ENCODE assay signal across 17 cellular contexts in genomic region chr17:75063626-75064025, GRCh38. TPM values are rescaled to one million over a fixed set of nuclear protein-coding genes. Genes with fewer than 3 reads are reported as not detected.
DNase-seq lines count a peak whose midpoint lies in the region; ATAC-seq, FAIRE-seq and TF ChIP-seq lines count a peak whose summit lies in the region.
"Had no signal": no experiment of that assay in that cellular context is flagged by ENCODE, and none has a peak within 500 bp of the region (broad histone marks: within the 10 kb centered on the region; RNA-seq: fewer than 3 reads in every experiment).

No MANE protein-coding gene starts in this region.

- H3K4me1 ChIP-seq in HepG2 (ENCODE audit: insufficient read depth, low read length) (0 out of 2 replicates have a peak, but pooled peaks cover 6% of the 10 kb centered on the region), right lobe of liver (peaks cover 0 to 14% (median 0%) of the 10 kb centered on the region in 4 donors), HCT116 (ENCODE audit: control insufficient read depth in 1 of 2, insufficient read depth in 2 of 2, low read length in 2 of 2) (no peaks in the 10 kb centered on the region), A673 (ENCODE audit: insufficient read depth, low read length, poor library complexity, severe bottlenecking) (no peaks in the 10 kb centered on the region)

- H3K4me3 ChIP-seq in HepG2 (replicated peaks in 1 of 3; ENCODE audit: insufficient read depth in 1 of 3, low read depth in 2 of 3, low read length in 3 of 3) = no peak overlapping the region
- H3K4me3 ChIP-seq in right lobe of liver = no peak overlapping the region
- H3K4me3 ChIP-seq in HCT116 (replicated peaks in 1 of 2; ENCODE audit: low read depth in 1 of 2, low read length in 2 of 2) = no peak overlapping the region
- no peak overlapping the region for H3K4me3 ChIP-seq in A673 (ENCODE audit: low read depth, low read length, poor library complexity, severe bottlenecking)

- RAD21 ChIA-PET in HCT116 (lab: Charles Lee; ENCODE audit: low non-redundant PET in 1 of 2, low total read pairs in 2 of 2, uncharacterized antibody in 2 of 2, unreplicated experiment in 2 of 2) = no interaction called here

- H3K9ac ChIP-seq in HepG2 (ENCODE audit: insufficient read depth, low read depth, low read length) = no peak overlapping the region
- H3K9ac ChIP-seq in HCT116 (ENCODE audit: low read length) = no peak overlapping the region

- WGBS in HepG2 (ENCODE audit: low lambda C conversion rate) = 80% methylated on average over 3 of the region's 3 CpGs
- no CpG with 5 or more reads among the region's 3 CpGs for WGBS in right lobe of liver (ENCODE audit: insufficient coverage, low coverage, low lambda C conversion rate, missing lambda C conversion rate)

- intact Hi-C loops in HepG2 (cut with micrococcal nuclease; ENCODE audit: unreplicated experiment) (no loop called here), right lobe of liver (cut with DNase I) (loop anchor here in 1 of 2 donors (10.0 kb wide), 1 partner anchor 51 kb away; no protein-coding TSS in a partner anchor), HCT116 (cut with micrococcal nuclease) (no loop called here), Right ventricle myocardium superior (cut with DNase I) (no loop called here), A673 (cut with micrococcal nuclease; ENCODE audit: unreplicated experiment) (no loop called here)

- no peaks in the 10 kb centered on the region for H3K27me3 ChIP-seq in HepG2 (ENCODE audit: control insufficient read depth in 1 of 2, insufficient read depth in 2 of 2, low read length in 2 of 2)
- no peaks in the 10 kb centered on the region for H3K27me3 ChIP-seq in right lobe of liver
- no peaks in the 10 kb centered on the region for H3K27me3 ChIP-seq in HCT116 (ENCODE audit: insufficient read depth, low read length)
- no peaks in the 10 kb centered on the region for H3K27me3 ChIP-seq in A673 (replicated peaks; ENCODE audit: insufficient read depth, low read depth, low read length, poor library complexity)

- TF ChIP-seq POLR2A in HepG2 (IDR thresholded peaks at IDR 0.05; ENCODE audit: insufficient read depth in 1 of 2, low read depth in 2 of 2, low read length in 2 of 2) = no peak
- TF ChIP-seq POLR2A in right lobe of liver (IDR thresholded peaks at IDR 0.05) = no peak
- TF ChIP-seq POLR2A in HCT116 (IDR thresholded peaks at IDR 0.05; ENCODE audit: borderline replicate concordance, extremely low read depth, insufficient read depth, insufficient read length) = no peak

- no peaks in the 10 kb centered on the region for H4K20me1 ChIP-seq in HepG2 (ENCODE audit: insufficient read depth, low read length)
- no peaks in the 10 kb centered on the region for H4K20me1 ChIP-seq in HCT116 (ENCODE audit: insufficient read depth)

- FAIRE-seq in HepG2 (lab: Jason Lieb, UNC) = no peak
- FAIRE-seq: GM12892 had no signal

- peak overlapping the region; percentile 46 for H3K27ac Mint-ChIP-seq in activated T-helper 17 cell treated with anti-CD3 and anti-CD28 coated beads, Interleukin-2, amount 50 U/mL, for 72 hours
- H3K27ac Mint-ChIP-seq in stimulated activated effector memory CD8-positive, alpha-beta T cell treated with anti-CD3 and anti-CD28 coated beads, Interleukin-12 subunit alpha, Interleukin-12 subunit beta, amount 100 ng/mL, for 72 hours = peak overlapping the region; percentile 90

- H2AFZ ChIP-seq in HepG2 (ENCODE audit: low read length) = no peak overlapping the region
- H2AFZ ChIP-seq in HCT116 (ENCODE audit: low read depth, low read length, poor library complexity, severe bottlenecking) = no peak overlapping the region

- peaks cover 19% of the 10 kb centered on the region for H3K4me1 Mint-ChIP-seq in activated T-helper 17 cell treated with anti-CD3 and anti-CD28 coated beads, Interleukin-2, amount 50 U/mL, for 72 hours
- peaks cover 32% of the 10 kb centered on the region for H3K4me1 Mint-ChIP-seq in stimulated activated effector memory CD8-positive, alpha-beta T cell treated with anti-CD3 and anti-CD28 coated beads, Interleukin-12 subunit alpha, Interleukin-12 subunit beta, amount 100 ng/mL, for 72 hours

- H3K27me3 Mint-ChIP-seq in activated T-helper 17 cell treated with anti-CD3 and anti-CD28 coated beads, Interleukin-2, amount 50 U/mL, for 72 hours = no peaks in the 10 kb centered on the region
- H3K27me3 Mint-ChIP-seq: CD8-positive, alpha-beta memory T cell had no signal

- in situ Hi-C loops in HepG2 (cut with HindIII; ENCODE audit: extremely low pct_ligation_motif_present, low pct_unique_long_range_greater_than_20kb) = no loop called here

- H3K9me3 ChIP-seq in HepG2 (ENCODE audit: low read length) (no peaks in the 10 kb centered on the region), right lobe of liver (no peaks in the 10 kb centered on the region), HCT116 (ENCODE audit: control insufficient read depth in 1 of 2, insufficient read depth in 1 of 2, low read depth in 1 of 2, low read length in 2 of 2) (no peaks in the 10 kb centered on the region), A673 (ENCODE audit: low read depth, low read length, poor library complexity, severe bottlenecking) (no peaks in the 10 kb centered on the region)

- H3K9me2 ChIP-seq in HCT116 (ENCODE audit: insufficient read depth) = no peaks in the 10 kb centered on the region

- no peak overlapping the region for H3K4me3 Mint-ChIP-seq in activated T-helper 17 cell treated with anti-CD3 and anti-CD28 coated beads, Interleukin-2, amount 50 U/mL, for 72 hours
- H3K4me3 Mint-ChIP-seq in stimulated activated effector memory CD8-positive, alpha-beta T cell treated with anti-CD3 and anti-CD28 coated beads, Interleukin-12 subunit alpha, Interleukin-12 subunit beta, amount 100 ng/mL, for 72 hours = no peak overlapping the region
- H3K4me3 Mint-ChIP-seq: CD14-positive monocyte; CD8-positive, alpha-beta memory T cell had no signal

- TF ChIP-seq CTCF in HepG2 (CRISPR knock-in tag; IDR thresholded peaks at IDR 0.05) (no peak), right lobe of liver (IDR thresholded peaks at IDR 0.05) (no peak), HCT116 (IDR thresholded peaks at IDR 0.05 in 2 of 3, conservative IDR thresholded peaks at IDR 0.05 in 1 of 3; ENCODE audit: borderline replicate concordance in 1 of 3, insufficient read depth in 1 of 3, low read depth in 2 of 3, low read length in 2 of 3) (peak in 1 of 3 experiments; percentile 25; a peak in 1 of 6 replicates), A673 (conservative IDR thresholded peaks at IDR 0.05; ENCODE audit: low read depth, low read length) (no peak)

- H3K4me2 ChIP-seq in HepG2 (ENCODE audit: low read depth, low read length) (no peak overlapping the region), HCT116 (ENCODE audit: low read length) (no peak overlapping the region)

- BruUV-seq in HepG2 (replicated peaks; lab: Mats Ljungman, UMichigan) = no TSS peak
- BruUV-seq in HCT116 (replicated peaks; lab: Mats Ljungman, UMichigan) = no TSS peak
- no TSS peak for BruUV-seq in A673 (replicated peaks; lab: Mats Ljungman, UMichigan)

- CTCF ChIA-PET in HepG2 (lab: Yijun Ruan, JAX; ENCODE audit: low intra/inter-chr PET ratio, low total read pairs) (no interaction called here), HCT116 (lab: Charles Lee) (no interaction called here), A673 (lab: Charles Lee) (no interaction called here)

- TF ChIP-seq EP300 in HepG2 (IDR thresholded peaks at IDR 0.05; ENCODE audit: low read depth in 2 of 2, low read length in 2 of 2) (no peak), HepG2 (CRISPR knock-in tag; IDR thresholded peaks at IDR 0.05; ENCODE audit: borderline replicate concordance) (no peak)

- H3K79me2 ChIP-seq in HepG2 (ENCODE audit: insufficient read depth, low read length) = no peaks in the 10 kb centered on the region
- no peaks in the 10 kb centered on the region for H3K79me2 ChIP-seq in HCT116 (ENCODE audit: insufficient read depth, low read length)

- H3K36me3 ChIP-seq in HepG2 (replicated peaks in 1 of 2; ENCODE audit: control insufficient read depth in 1 of 2, insufficient read depth in 2 of 2, low read length in 2 of 2) (peaks cover 25 to 53% of the 10 kb centered on the region in 2 experiments), right lobe of liver (peaks cover 0 to 23% (median 12%) of the 10 kb centered on the region in 4 donors), HCT116 (ENCODE audit: control insufficient read depth in 1 of 2, insufficient read depth in 2 of 2, low read length in 2 of 2) (peaks cover 24 to 41% of the 10 kb centered on the region in 2 experiments; a peak in 3 of 4 replicates), A673 (ENCODE audit: insufficient read depth, low read length, poor library complexity, severe bottlenecking) (peaks cover 35% of the 10 kb centered on the region)

- ATAC-seq in HepG2 = peak; percentile 15; the same call in 1 of the 3 replicates
- ATAC-seq in right lobe of liver = no peak
- peak; percentile 46; the same call in 1 of the 2 replicates for ATAC-seq in HCT116
- ATAC-seq in activated T-helper 17 cell treated with anti-CD3 and anti-CD28 coated beads, Interleukin-2, amount 50 U/mL, for 72 hours (replicated peaks) = no peak
- ATAC-seq in stimulated activated effector memory CD8-positive, alpha-beta T cell treated with anti-CD3 and anti-CD28 coated beads, Interleukin-12 subunit alpha, Interleukin-12 subunit beta, amount 100 ng/mL, for 72 hours = no peak
- no peak for ATAC-seq in Right ventricle myocardium superior (ENCODE audit: poor library complexity)
- ATAC-seq in esophagus mucosa = no peak

- DNase-seq in HepG2 (ENCODE audit: low spot score) (no peak), right lobe of liver (no peak), HCT116 (ENCODE audit: low read depth, low spot score) (no peak), Right ventricle myocardium superior (no peak), A673 (ENCODE audit: low spot score) (no peak)
- DNase-seq in stimulated activated effector memory CD8-positive, alpha-beta T cell treated with anti-CD3 and anti-CD28 coated beads, Interleukin-12 subunit alpha, Interleukin-12 subunit beta, amount 100 ng/mL, for 72 hours (ENCODE audit: low spot score in 2 of 2) = no peak
- DNase-seq: 8988T; CD8-positive, alpha-beta memory T cell; DMS53; IMR-90; KBM-7 had no signal

- no peaks in the 10 kb centered on the region for H3K9me3 Mint-ChIP-seq in activated T-helper 17 cell treated with anti-CD3 and anti-CD28 coated beads, Interleukin-2, amount 50 U/mL, for 72 hours
- no peaks in the 10 kb centered on the region for H3K9me3 Mint-ChIP-seq in stimulated activated effector memory CD8-positive, alpha-beta T cell treated with anti-CD3 and anti-CD28 coated beads, Interleukin-12 subunit alpha, Interleukin-12 subunit beta, amount 100 ng/mL, for 72 hours
- H3K9me3 Mint-ChIP-seq: CD14-positive monocyte; CD8-positive, alpha-beta memory T cell had no signal

- H3K36me3 Mint-ChIP-seq in activated T-helper 17 cell treated with anti-CD3 and anti-CD28 coated beads, Interleukin-2, amount 50 U/mL, for 72 hours (ENCODE audit: low read depth) = peaks cover 70% of the 10 kb centered on the region
- H3K36me3 Mint-ChIP-seq in stimulated activated effector memory CD8-positive, alpha-beta T cell treated with anti-CD3 and anti-CD28 coated beads, Interleukin-12 subunit alpha, Interleukin-12 subunit beta, amount 100 ng/mL, for 72 hours = peaks cover 63% of the 10 kb centered on the region

- POLR2A ChIA-PET in HepG2 (lab: Yijun Ruan, JAX) = interaction anchor here (0.9 to 1.2 kb wide), 3 partner anchors 14 to 31 kb away, joined by 3 read pairs; no protein-coding TSS in a partner anchor
- POLR2A ChIA-PET in HCT116 (lab: Charles Lee) = interaction anchor here (1.1 to 1.2 kb wide), 2 partner anchors 24 to 60 kb away, joined by 3 to 5 read pairs; partner anchors contain the start of gene SLC16A5
- POLR2A ChIA-PET in A673 (lab: Charles Lee; ENCODE audit: low non-redundant PET) = no interaction called here

- H3K27ac ChIP-seq in HepG2 (ENCODE audit: extremely low read length, insufficient read depth, low read length) = no peak overlapping the region
- no peak overlapping the region for H3K27ac ChIP-seq in right lobe of liver
- no peak overlapping the region for H3K27ac ChIP-seq in HCT116 (ENCODE audit: low read depth, low read length)
- no peak overlapping the region for H3K27ac ChIP-seq in A673 (ENCODE audit: low read depth, low read length, poor library complexity, severe bottlenecking)
- H3K27ac ChIP-seq: HL-60 had no signal

- TF ChIP-seq RAD21 in HepG2 (CRISPR knock-in tag; IDR thresholded peaks at IDR 0.05) (no peak), HCT116 (IDR thresholded peaks at IDR 0.05; ENCODE audit: low read depth) (no peak)

RNA-seq across cellular contexts. Expression of gene KCTD2, which starts 16.6 kb away (rescaled TPM):
- 27.5 and 28.3 TPM in 2 replicates for total RNA-seq in HepG2 (2016; rRNA removed; fragmentation: Illumina TruSeq; extraction: Trizol)
- total RNA-seq in HepG2 (2016; cell fraction: cytosol; rRNA removed; fragmentation: Illumina TruSeq; extraction: Trizol; ENCODE audit: low read depth) = 3.8 and 5.6 TPM in 2 replicates
- 24.3 and 26.6 TPM in 2 replicates for total RNA-seq in HepG2 (2016; cell fraction: insoluble cytoplasmic fraction; rRNA removed; fragmentation: Illumina TruSeq; extraction: Trizol)
- total RNA-seq in HepG2 (2016; cell fraction: membrane; rRNA removed; fragmentation: Illumina TruSeq; extraction: Trizol) = 15.3 and 15.8 TPM in 2 replicates
- total RNA-seq in HepG2 (2016; cell fraction: nucleus; rRNA removed; fragmentation: Illumina TruSeq; extraction: Trizol) = 16.1 TPM in 2 replicates
- 32.6 and 35.2 TPM in 2 replicates for polyA plus RNA-seq in HepG2 (2011; rRNA removed)
- 26.2 and 29.9 TPM in 2 replicates for polyA plus RNA-seq in HepG2 (2011; cell fraction: cytosol; rRNA removed)
- polyA plus RNA-seq in HepG2 (2011; cell fraction: nucleus; rRNA removed) = 26.6 and 29.2 TPM in 2 replicates
- 15.9 and 21.3 TPM in 2 replicates for polyA plus RNA-seq in HepG2 (2012)
- 2.8 and 2.9 TPM in 2 replicates for polyA plus RNA-seq in HepG2 (2016; cell fraction: cytosol; fragmentation: Illumina TruSeq; extraction: Trizol; ENCODE audit: low read depth)
- polyA plus RNA-seq in HepG2 (2016; cell fraction: insoluble cytoplasmic fraction; fragmentation: Illumina TruSeq; extraction: Trizol; ENCODE audit: low read depth) = 23.4 and 28.3 TPM in 2 replicates
- 9.8 and 10.2 TPM in 2 replicates for polyA plus RNA-seq in HepG2 (2016; cell fraction: membrane; fragmentation: Illumina TruSeq; extraction: Trizol; ENCODE audit: low read depth)
- polyA plus RNA-seq in HepG2 (2016; cell fraction: nucleus; fragmentation: Illumina TruSeq; extraction: Trizol; ENCODE audit: insufficient read depth, low read depth) = 26.8 and 29.5 TPM in 2 replicates
- polyA minus RNA-seq in HepG2 (2011; rRNA and poly(A)+ RNA removed; ENCODE audit: low replicate concordance) = 25.3 and 27.5 TPM in 2 replicates
- polyA minus RNA-seq in HepG2 (2011; cell fraction: cytosol; rRNA and poly(A)+ RNA removed) = 11.1 and 12.5 TPM in 2 replicates
- 9.7 and 12.8 TPM in 2 replicates for polyA minus RNA-seq in HepG2 (2011; cell fraction: nucleus; rRNA and poly(A)+ RNA removed)
- 10 to 100 TPM in 1 of 6 experiments, 1 to 10 TPM in 5; 7.2 to 10.3 (median 8.1) TPM for total RNA-seq in right lobe of liver
- 23.3 TPM for total RNA-seq in HCT116 (2021; ENCODE audit: unreplicated experiment)
- polyA plus RNA-seq in HCT116 (2012) = 17.9 and 19.0 TPM in 2 replicates
- total RNA-seq in activated T-helper 17 cell treated with anti-CD3 and anti-CD28 coated beads, Interleukin-2, amount 50 U/mL, for 72 hours = 10 to 100 TPM; 21.3 to 22.1 TPM
- total RNA-seq in Right ventricle myocardium superior = 23.8 TPM
- total RNA-seq in A673 (2021) = 25.6 and 25.7 TPM in 2 replicates
- 13.2 TPM for total RNA-seq in esophagus mucosa

RNA-seq across cellular contexts. Expression of gene ATP5PD, which starts 16.9 kb away (rescaled TPM):
- 428 and 565 TPM in 2 replicates for total RNA-seq in HepG2 (2016; rRNA removed; fragmentation: Illumina TruSeq; extraction: Trizol)
- 145 and 147 TPM in 2 replicates for total RNA-seq in HepG2 (2016; cell fraction: cytosol; rRNA removed; fragmentation: Illumina TruSeq; extraction: Trizol; ENCODE audit: low read depth)
- 423 and 597 TPM in 2 replicates for total RNA-seq in HepG2 (2016; cell fraction: insoluble cytoplasmic fraction; rRNA removed; fragmentation: Illumina TruSeq; extraction: Trizol)
- 127 and 132 TPM in 2 replicates for total RNA-seq in HepG2 (2016; cell fraction: membrane; rRNA removed; fragmentation: Illumina TruSeq; extraction: Trizol)
- total RNA-seq in HepG2 (2016; cell fraction: nucleus; rRNA removed; fragmentation: Illumina TruSeq; extraction: Trizol) = 130 and 138 TPM in 2 replicates
- polyA plus RNA-seq in HepG2 (2011; rRNA removed) = 151 and 158 TPM in 2 replicates
- polyA plus RNA-seq in HepG2 (2011; cell fraction: cytosol; rRNA removed) = 234 and 269 TPM in 2 replicates
- polyA plus RNA-seq in HepG2 (2011; cell fraction: nucleus; rRNA removed) = 56.2 and 75.0 TPM in 2 replicates
- 326 and 491 TPM in 2 replicates for polyA plus RNA-seq in HepG2 (2012)
- polyA plus RNA-seq in HepG2 (2016; cell fraction: cytosol; fragmentation: Illumina TruSeq; extraction: Trizol; ENCODE audit: low read depth) = 154 and 165 TPM in 2 replicates
- polyA plus RNA-seq in HepG2 (2016; cell fraction: insoluble cytoplasmic fraction; fragmentation: Illumina TruSeq; extraction: Trizol; ENCODE audit: low read depth) = 570 and 628 TPM in 2 replicates
- 119 and 124 TPM in 2 replicates for polyA plus RNA-seq in HepG2 (2016; cell fraction: membrane; fragmentation: Illumina TruSeq; extraction: Trizol; ENCODE audit: low read depth)
- 239 and 245 TPM in 2 replicates for polyA plus RNA-seq in HepG2 (2016; cell fraction: nucleus; fragmentation: Illumina TruSeq; extraction: Trizol; ENCODE audit: insufficient read depth, low read depth)
- 144 and 283 TPM in 2 replicates for polyA minus RNA-seq in HepG2 (2011; rRNA and poly(A)+ RNA removed; ENCODE audit: low replicate concordance)
- polyA minus RNA-seq in HepG2 (2011; cell fraction: cytosol; rRNA and poly(A)+ RNA removed) = 85.5 and 89.1 TPM in 2 replicates
- 33.7 and 56.1 TPM in 2 replicates for polyA minus RNA-seq in HepG2 (2011; cell fraction: nucleus; rRNA and poly(A)+ RNA removed)
- total RNA-seq in right lobe of liver = 100 to 1,000 TPM; 145 to 262 (median 179) TPM
- total RNA-seq in HCT116 (2021; ENCODE audit: unreplicated experiment) = 407 TPM
- polyA plus RNA-seq in HCT116 (2012) = 326 and 476 TPM in 2 replicates
- total RNA-seq in activated T-helper 17 cell treated with anti-CD3 and anti-CD28 coated beads, Interleukin-2, amount 50 U/mL, for 72 hours = 100 to 1,000 TPM; 164 to 216 TPM
- total RNA-seq in Right ventricle myocardium superior = 832 TPM
- 291 and 311 TPM in 2 replicates for total RNA-seq in A673 (2021)
- total RNA-seq in esophagus mucosa = 314 TPM

RNA-seq across cellular contexts. Expression of gene SLC16A5, which starts 24.1 kb away (rescaled TPM):
- total RNA-seq in HepG2 (2016; rRNA removed; fragmentation: Illumina TruSeq; extraction: Trizol) (0.42 and 0.69 TPM in 2 replicates), right lobe of liver (1 to 10 TPM; 1.2 to 3.7 (median 1.7) TPM), HCT116 (2021; ENCODE audit: unreplicated experiment) (79.3 TPM), Right ventricle myocardium superior (6.5 TPM), A673 (2021) (0.80 and 3.1 TPM in 2 replicates), esophagus mucosa (13.9 TPM)
- 0.20 TPM in 1 of 2 replicates, not detected in the other for total RNA-seq in HepG2 (2016; cell fraction: cytosol; rRNA removed; fragmentation: Illumina TruSeq; extraction: Trizol; ENCODE audit: low read depth)
- total RNA-seq in HepG2 (2016; cell fraction: insoluble cytoplasmic fraction; rRNA removed; fragmentation: Illumina TruSeq; extraction: Trizol) = 0.18 and 0.41 TPM in 2 replicates
- 0.41 and 0.56 TPM in 2 replicates for total RNA-seq in HepG2 (2016; cell fraction: membrane; rRNA removed; fragmentation: Illumina TruSeq; extraction: Trizol)
- total RNA-seq in HepG2 (2016; cell fraction: nucleus; rRNA removed; fragmentation: Illumina TruSeq; extraction: Trizol) = 0.50 and 0.63 TPM in 2 replicates
- polyA plus RNA-seq in HepG2 (2011; rRNA removed) = 5.6 and 10.9 TPM in 2 replicates
- polyA plus RNA-seq in HepG2 (2011; cell fraction: cytosol; rRNA removed) = 5.4 and 6.9 TPM in 2 replicates
- 29.9 and 34.7 TPM in 2 replicates for polyA plus RNA-seq in HepG2 (2011; cell fraction: nucleus; rRNA removed)
- polyA plus RNA-seq in HepG2 (2012) = 2.2 and 2.9 TPM in 2 replicates
- 0.05 and 0.19 TPM in 2 replicates for polyA plus RNA-seq in HepG2 (2016; cell fraction: cytosol; fragmentation: Illumina TruSeq; extraction: Trizol; ENCODE audit: low read depth)
- polyA plus RNA-seq in HepG2 (2016; cell fraction: insoluble cytoplasmic fraction; fragmentation: Illumina TruSeq; extraction: Trizol; ENCODE audit: low read depth) = 0.27 and 0.41 TPM in 2 replicates
- 0.14 and 0.18 TPM in 2 replicates for polyA plus RNA-seq in HepG2 (2016; cell fraction: membrane; fragmentation: Illumina TruSeq; extraction: Trizol; ENCODE audit: low read depth)
- polyA plus RNA-seq in HepG2 (2016; cell fraction: nucleus; fragmentation: Illumina TruSeq; extraction: Trizol; ENCODE audit: insufficient read depth, low read depth) = 0.77 and 1.00 TPM in 2 replicates
- polyA minus RNA-seq in HepG2 (2011; rRNA and poly(A)+ RNA removed; ENCODE audit: low replicate concordance) = 20.1 and 31.6 TPM in 2 replicates
- 4.4 and 5.7 TPM in 2 replicates for polyA minus RNA-seq in HepG2 (2011; cell fraction: cytosol; rRNA and poly(A)+ RNA removed)
- 7.1 and 7.5 TPM in 2 replicates for polyA minus RNA-seq in HepG2 (2011; cell fraction: nucleus; rRNA and poly(A)+ RNA removed)
- 60.1 and 73.5 TPM in 2 replicates for polyA plus RNA-seq in HCT116 (2012)
- total RNA-seq in activated T-helper 17 cell treated with anti-CD3 and anti-CD28 coated beads, Interleukin-2, amount 50 U/mL, for 72 hours = 10 to 100 TPM in 1 of 2 donors, 1 to 10 TPM in 1; 5.4 to 14.6 TPM
- total RNA-seq: H4 had no signal

RNA-seq across cellular contexts. Expression of gene ARMC7, which starts 46.1 kb away (rescaled TPM):
- total RNA-seq in HepG2 (2016; rRNA removed; fragmentation: Illumina TruSeq; extraction: Trizol) = 4.2 and 4.4 TPM in 2 replicates
- 1.8 TPM in 2 replicates for total RNA-seq in HepG2 (2016; cell fraction: cytosol; rRNA removed; fragmentation: Illumina TruSeq; extraction: Trizol; ENCODE audit: low read depth)
- 4.1 and 4.5 TPM in 2 replicates for total RNA-seq in HepG2 (2016; cell fraction: insoluble cytoplasmic fraction; rRNA removed; fragmentation: Illumina TruSeq; extraction: Trizol)
- total RNA-seq in HepG2 (2016; cell fraction: membrane; rRNA removed; fragmentation: Illumina TruSeq; extraction: Trizol) = 3.8 and 4.0 TPM in 2 replicates
- total RNA-seq in HepG2 (2016; cell fraction: nucleus; rRNA removed; fragmentation: Illumina TruSeq; extraction: Trizol) = 3.8 and 3.9 TPM in 2 replicates
- polyA plus RNA-seq in HepG2 (2011; rRNA removed) = 3.9 and 5.1 TPM in 2 replicates
- polyA plus RNA-seq in HepG2 (2011; cell fraction: cytosol; rRNA removed) = 4.8 TPM in 2 replicates
- polyA plus RNA-seq in HepG2 (2011; cell fraction: nucleus; rRNA removed) = 6.2 and 6.9 TPM in 2 replicates
- 6.6 and 10.2 TPM in 2 replicates for polyA plus RNA-seq in HepG2 (2012)
- polyA plus RNA-seq in HepG2 (2016; cell fraction: cytosol; fragmentation: Illumina TruSeq; extraction: Trizol; ENCODE audit: low read depth) = 2.1 and 2.2 TPM in 2 replicates
- 8.6 and 11.0 TPM in 2 replicates for polyA plus RNA-seq in HepG2 (2016; cell fraction: insoluble cytoplasmic fraction; fragmentation: Illumina TruSeq; extraction: Trizol; ENCODE audit: low read depth)
- 4.0 and 4.8 TPM in 2 replicates for polyA plus RNA-seq in HepG2 (2016; cell fraction: membrane; fragmentation: Illumina TruSeq; extraction: Trizol; ENCODE audit: low read depth)
- 7.7 and 8.7 TPM in 2 replicates for polyA plus RNA-seq in HepG2 (2016; cell fraction: nucleus; fragmentation: Illumina TruSeq; extraction: Trizol; ENCODE audit: insufficient read depth, low read depth)
- polyA minus RNA-seq in HepG2 (2011; rRNA and poly(A)+ RNA removed; ENCODE audit: low replicate concordance) = 9.1 and 17.2 TPM in 2 replicates
- polyA minus RNA-seq in HepG2 (2011; cell fraction: cytosol; rRNA and poly(A)+ RNA removed) = 4.5 and 4.6 TPM in 2 replicates
- 7.9 and 8.1 TPM in 2 replicates for polyA minus RNA-seq in HepG2 (2011; cell fraction: nucleus; rRNA and poly(A)+ RNA removed)
- 1 to 10 TPM; 4.7 to 6.3 (median 5.3) TPM for total RNA-seq in right lobe of liver
- total RNA-seq in HCT116 (2021; ENCODE audit: unreplicated experiment) = 43.2 TPM
- polyA plus RNA-seq in HCT116 (2012) = 25.9 and 27.2 TPM in 2 replicates
- 10 to 100 TPM; 10.3 to 14.5 TPM for total RNA-seq in activated T-helper 17 cell treated with anti-CD3 and anti-CD28 coated beads, Interleukin-2, amount 50 U/mL, for 72 hours
- total RNA-seq in Right ventricle myocardium superior = 5.3 TPM
- 11.8 and 12.3 TPM in 2 replicates for total RNA-seq in A673 (2021)
- total RNA-seq in esophagus mucosa = 6.3 TPM

RNA-seq across cellular contexts. Expression of gene MRPL58, which starts 51.2 kb away (rescaled TPM):
- total RNA-seq in HepG2 (2016; rRNA removed; fragmentation: Illumina TruSeq; extraction: Trizol) (68.9 and 101 TPM in 2 replicates), right lobe of liver (100 to 1,000 TPM in 1 of 6 experiments, 10 to 100 TPM in 5; 23.7 to 112 (median 28.1) TPM), HCT116 (2021; ENCODE audit: unreplicated experiment) (80.5 TPM), Right ventricle myocardium superior (46.6 TPM), A673 (2021) (59.9 and 61.4 TPM in 2 replicates), esophagus mucosa (47.8 TPM)
- 22.8 and 26.1 TPM in 2 replicates for total RNA-seq in HepG2 (2016; cell fraction: cytosol; rRNA removed; fragmentation: Illumina TruSeq; extraction: Trizol; ENCODE audit: low read depth)
- 68.9 and 107 TPM in 2 replicates for total RNA-seq in HepG2 (2016; cell fraction: insoluble cytoplasmic fraction; rRNA removed; fragmentation: Illumina TruSeq; extraction: Trizol)
- total RNA-seq in HepG2 (2016; cell fraction: membrane; rRNA removed; fragmentation: Illumina TruSeq; extraction: Trizol) = 25.3 and 26.8 TPM in 2 replicates
- total RNA-seq in HepG2 (2016; cell fraction: nucleus; rRNA removed; fragmentation: Illumina TruSeq; extraction: Trizol) = 19.6 and 20.1 TPM in 2 replicates
- 39.7 and 44.9 TPM in 2 replicates for polyA plus RNA-seq in HepG2 (2011; rRNA removed)
- polyA plus RNA-seq in HepG2 (2011; cell fraction: cytosol; rRNA removed) = 48.5 and 51.2 TPM in 2 replicates
- 12.5 and 12.9 TPM in 2 replicates for polyA plus RNA-seq in HepG2 (2011; cell fraction: nucleus; rRNA removed)
- 31.5 and 33.0 TPM in 2 replicates for polyA plus RNA-seq in HepG2 (2012)
- 17.5 and 19.1 TPM in 2 replicates for polyA plus RNA-seq in HepG2 (2016; cell fraction: cytosol; fragmentation: Illumina TruSeq; extraction: Trizol; ENCODE audit: low read depth)
- 94.5 and 112 TPM in 2 replicates for polyA plus RNA-seq in HepG2 (2016; cell fraction: insoluble cytoplasmic fraction; fragmentation: Illumina TruSeq; extraction: Trizol; ENCODE audit: low read depth)
- 18.1 and 20.4 TPM in 2 replicates for polyA plus RNA-seq in HepG2 (2016; cell fraction: membrane; fragmentation: Illumina TruSeq; extraction: Trizol; ENCODE audit: low read depth)
- 39.1 and 44.7 TPM in 2 replicates for polyA plus RNA-seq in HepG2 (2016; cell fraction: nucleus; fragmentation: Illumina TruSeq; extraction: Trizol; ENCODE audit: insufficient read depth, low read depth)
- polyA minus RNA-seq in HepG2 (2011; rRNA and poly(A)+ RNA removed; ENCODE audit: low replicate concordance) = 22.4 and 24.3 TPM in 2 replicates
- 14.2 and 15.5 TPM in 2 replicates for polyA minus RNA-seq in HepG2 (2011; cell fraction: cytosol; rRNA and poly(A)+ RNA removed)
- 6.1 and 8.4 TPM in 2 replicates for polyA minus RNA-seq in HepG2 (2011; cell fraction: nucleus; rRNA and poly(A)+ RNA removed)
- polyA plus RNA-seq in HCT116 (2012) = 82.8 and 104 TPM in 2 replicates
- 10 to 100 TPM; 25.4 to 48.2 TPM for total RNA-seq in activated T-helper 17 cell treated with anti-CD3 and anti-CD28 coated beads, Interleukin-2, amount 50 U/mL, for 72 hours

Comparison
In these comparisons a context has a peak if more than half of its experiments do, and no peak if none do; other contexts are left out.
1. ATAC-seq: peak in HepG2 (single experiment) and HCT116 (single experiment); none in right lobe of liver (0 of 4), activated T-helper 17 cell treated with anti-CD3 and anti-CD28 coated beads, Interleukin-2, amount 50 U/mL, for 72 hours (single experiment), stimulated activated effector memory CD8-positive, alpha-beta T cell treated with anti-CD3 and anti-CD28 coated beads, Interleukin-12 subunit alpha, Interleukin-12 subunit beta, amount 100 ng/mL, for 72 hours (single experiment), Right ventricle myocardium superior (single experiment) and esophagus mucosa (single experiment).